In genomic region chr9:98256632-98257218, GRCh38 we compare ENCODE assay signal across 1 cellular context.
TF ChIP-seq lines count a peak whose summit lies in the region.

No MANE protein-coding gene starts in this region.

TF ChIP-seq in K562, 482 proteins besides CTCF, POLR2A, EP300 and RAD21 (continued from another document and continues in another):
- peak; percentile 4; the same call in 1 of the 2 replicates for TF ChIP-seq ZNF395 (CRISPR knock-in tag; IDR thresholded peaks at IDR 0.05)
- no peak for TF ChIP-seq ZNF583 (CRISPR knock-in tag; IDR thresholded peaks at IDR 0.05)
- no peak for TF ChIP-seq BRD4 (IDR thresholded peaks at IDR 0.05)
- TF ChIP-seq CEBPG (CRISPR knock-in tag; IDR thresholded peaks at IDR 0.05): no peak
- peak in 1 of 2 experiments; percentile 43; a peak in 2 of 4 replicates for TF ChIP-seq CEBPG (tag; conservative IDR thresholded peaks at IDR 0.05 in 1 of 2, IDR thresholded peaks at IDR 0.05 in 1 of 2)
- TF ChIP-seq MIER1 (IDR thresholded peaks at IDR 0.05; ENCODE audit: low read depth): 0 out of 2 replicates have a peak, but pooled peaks have one; percentile 35
- no peak for TF ChIP-seq ATF2 (CRISPR knock-in tag; IDR thresholded peaks at IDR 0.05)
- peak; percentile 70 for TF ChIP-seq CEBPB (tag; IDR thresholded peaks at IDR 0.05)
- TF ChIP-seq HCFC1 (IDR thresholded peaks at IDR 0.05; ENCODE audit: low read depth, low read length): peak; percentile 84
- no peak for TF ChIP-seq ETV1 (tag; conservative IDR thresholded peaks at IDR 0.05; ENCODE audit: low read depth)
- TF ChIP-seq HNRNPLL (IDR thresholded peaks at IDR 0.05; ENCODE audit: low read depth, low read length, poor library complexity, severe bottlenecking): no peak
- TF ChIP-seq ZNF311 (CRISPR knock-in tag; IDR thresholded peaks at IDR 0.05): no peak
- no peak for TF ChIP-seq MEF2D (tag; conservative IDR thresholded peaks at IDR 0.05; ENCODE audit: low read depth)
- TF ChIP-seq ZBTB40 (IDR thresholded peaks at IDR 0.05): peak; percentile 7; the same call in 1 of the 2 replicates
- TF ChIP-seq ZBTB40 (CRISPR knock-in tag; IDR thresholded peaks at IDR 0.05): no peak
- no peak for TF ChIP-seq ZFPM2 (CRISPR knock-in tag; IDR thresholded peaks at IDR 0.05)
- no peak for TF ChIP-seq BRF1 (IDR thresholded peaks at IDR 0.05; ENCODE audit: borderline replicate concordance, extremely low read depth, insufficient read length)
- no peak for TF ChIP-seq SMC3 (conservative IDR thresholded peaks at IDR 0.05; ENCODE audit: insufficient read depth, low read depth, low read length)
- TF ChIP-seq E4F1 (CRISPR knock-in tag; IDR thresholded peaks at IDR 0.05; ENCODE audit: borderline replicate concordance): peak; percentile 88
- TF ChIP-seq ZSCAN29 (IDR thresholded peaks at IDR 0.05): no peak
- no peak for TF ChIP-seq TEAD2 (tag; IDR thresholded peaks at IDR 0.05)
- no peak for TF ChIP-seq ZNF134 (CRISPR knock-in tag; conservative IDR thresholded peaks at IDR 0.05)
- TF ChIP-seq FOXJ2 (tag; IDR thresholded peaks at IDR 0.05): no peak
- peak in 1 of 2 experiments; percentile 24; a peak in 1 of 4 replicates for TF ChIP-seq ZNF639 (CRISPR knock-in tag; conservative IDR thresholded peaks at IDR 0.05 in 1 of 2, IDR thresholded peaks at IDR 0.05 in 1 of 2)
- no peak for TF ChIP-seq ZNF41 (CRISPR knock-in tag; conservative IDR thresholded peaks at IDR 0.05)
- TF ChIP-seq HMBOX1 (IDR thresholded peaks at IDR 0.05): no peak
- TF ChIP-seq DPF2 (IDR thresholded peaks at IDR 0.05): peak; percentile 70
- no peak for TF ChIP-seq ARID3A (IDR thresholded peaks at IDR 0.05; ENCODE audit: borderline replicate concordance, low read depth, low read length)
- TF ChIP-seq ZNF143 (CRISPR knock-in tag; IDR thresholded peaks at IDR 0.05): peak; percentile 71
- TF ChIP-seq FOXM1 (IDR thresholded peaks at IDR 0.05; ENCODE audit: low read depth): no peak
- no peak for TF ChIP-seq FOXM1 (CRISPR knock-in tag; IDR thresholded peaks at IDR 0.05; ENCODE audit: low read depth)
- no peak for TF ChIP-seq NFE2L1 (tag; IDR thresholded peaks at IDR 0.05; ENCODE audit: borderline replicate concordance, low read depth)
- TF ChIP-seq XRCC3 (IDR thresholded peaks at IDR 0.05): no peak
- TF ChIP-seq CBX3 (IDR thresholded peaks at IDR 0.05; ENCODE audit: borderline replicate concordance in 1 of 2, low read length in 2 of 2): no peak
- TF ChIP-seq SFPQ (IDR thresholded peaks at IDR 0.05; ENCODE audit: low read depth, low read length): no peak
- TF ChIP-seq ZKSCAN3 (CRISPR knock-in tag; IDR thresholded peaks at IDR 0.05): no peak
- peak in 1 of 2 experiments; percentile 37; a peak in 1 of 4 replicates for TF ChIP-seq RCOR1 (IDR thresholded peaks at IDR 0.05; ENCODE audit: borderline replicate concordance in 1 of 2, low read depth in 2 of 2, low read length in 2 of 2)
